ENCODE assay signal across 25 cellular contexts in genomic region chr1:218845589-218845988, GRCh38.
DNase-seq lines count a peak whose midpoint lies in the region; ATAC-seq and TF ChIP-seq lines count a peak whose summit lies in the region.
"Had no signal": no experiment of that assay in that cellular context is flagged by ENCODE, and none has a peak within 500 bp of the region (broad histone marks: within the 10 kb centered on the region; RNA-seq: fewer than 3 reads in every experiment).

No MANE protein-coding gene starts in this region.

- intact Hi-C loops in activated CD4-positive, alpha-beta memory T cell treated with anti-CD3 and anti-CD28 coated beads for 36 hours (cut with micrococcal nuclease): no loop called here

- H4K20me1 ChIP-seq in GM23338 (replicated peaks; ENCODE audit: insufficient read depth) (no peaks in the 10 kb centered on the region), osteoblast (ENCODE audit: insufficient read depth, low read length) (no peaks in the 10 kb centered on the region), Karpas-422 (ENCODE audit: insufficient read depth, low read depth, low read length) (no peaks in the 10 kb centered on the region)

- TF ChIP-seq CTCF in GM23338 (conservative IDR thresholded peaks at IDR 0.05; ENCODE audit: low read depth in 2 of 2) (no peak), NB4 (IDR thresholded peaks at IDR 0.05; ENCODE audit: low read depth, low read length) (no peak), osteoblast (IDR thresholded peaks at IDR 0.05; ENCODE audit: extremely low read depth, low read depth, low read length) (no peak)

- H3F3A ChIP-seq in GM23338 (replicated peaks; ENCODE audit: low read depth): no peaks in the 10 kb centered on the region

- no peak for TF ChIP-seq POLR2A in NB4 (IDR thresholded peaks at IDR 0.05; ENCODE audit: extremely low read depth, insufficient read length)

- DNase-seq in GM23338 (ENCODE audit: low spot score): no peak
- peak; percentile 9 for DNase-seq in NB4 (ENCODE audit: low read depth)
- peak; percentile 80 for DNase-seq in SIG-M5 (lab: John Stamatoyannopoulos, UW)
- no peak for DNase-seq in osteoblast (ENCODE audit: insufficient read length, low spot score, missing footprints)
- DNase-seq in DMS 273 treated with DMSO at 0.1 percent for 48 hours (lab: John Stamatoyannopoulos, UW): no peak
- DNase-seq in Karpas-422: no peak
- DNase-seq in activated CD4-positive, alpha-beta memory T cell treated with anti-CD3 and anti-CD28 coated beads for 36 hours: no peak
- DNase-seq: C1 segment of cervical spinal cord; CD8-positive, alpha-beta memory T cell; DMS79 treated with DMSO at 0.1 percent for 48 hours; H9; KBM-7; MG63; NCI-H1105 treated with DMSO at 0.1 percent for 48 hours; NCI-H146; NCI-H1930; NCI-H2107; NCI-H446 treated with DMSO at 0.1 percent for 48 hours; NCI-H526; NCI-H82; NK-92 treated with Interleukin-12 subunit alpha and Interleukin-12 subunit beta, amount 100 ng/mL, for 24 hours; T-helper 1 cell had no signal

- H3K27ac Mint-ChIP-seq in GM23338: peak overlapping the region; percentile 21; the same call in 1 of the 2 replicates
- no peak overlapping the region for H3K27ac Mint-ChIP-seq in activated CD4-positive, alpha-beta memory T cell treated with anti-CD3 and anti-CD28 coated beads for 36 hours
- H3K27ac Mint-ChIP-seq: CD8-positive, alpha-beta memory T cell; H9; T-helper 2 cell treated with Interferon-gamma antibody and Interleukin-4, amounts not matched to agents 5 μg/mL and 100 μg/mL, for 36 hours had no signal

- no peak for ATAC-seq in GM23338
- ATAC-seq: A549 had no signal

- H3K4me2 ChIP-seq in GM23338: no peak overlapping the region
- no peak overlapping the region for H3K4me2 ChIP-seq in osteoblast (ENCODE audit: insufficient read depth, low read length)
- H3K4me2 ChIP-seq in Karpas-422 (ENCODE audit: low read depth, low read length, poor library complexity, severe bottlenecking): no peak overlapping the region
- H3K4me2 ChIP-seq: A549 had no signal

- H3K4me1 ChIP-seq in GM23338 (ENCODE audit: insufficient read depth): no peaks in the 10 kb centered on the region
- peaks cover 3% of the 10 kb centered on the region for H3K4me1 ChIP-seq in osteoblast (ENCODE audit: insufficient read depth, low read length)
- no peaks in the 10 kb centered on the region for H3K4me1 ChIP-seq in Karpas-422 (ENCODE audit: low read length)

- H3K4me3 ChIP-seq in GM23338 (no peak overlapping the region), NB4 (ENCODE audit: low read depth, low read length) (no peak overlapping the region), osteoblast (ENCODE audit: insufficient read depth, low read length) (no peak overlapping the region), Karpas-422 (ENCODE audit: low read length) (no peak overlapping the region)
- H3K4me3 ChIP-seq: A549, MG63, SJSA1 had no signal

- H3K36me3 ChIP-seq in GM23338 (ENCODE audit: insufficient read depth) (no peaks in the 10 kb centered on the region), osteoblast (ENCODE audit: insufficient read depth, low read length) (no peaks in the 10 kb centered on the region), Karpas-422 (ENCODE audit: insufficient read depth, low read length) (no peaks in the 10 kb centered on the region)
- H3K36me3 ChIP-seq: MG63, SJSA1 had no signal

- H3K79me2 ChIP-seq in GM23338 (replicated peaks; ENCODE audit: insufficient read depth) (no peaks in the 10 kb centered on the region), osteoblast (ENCODE audit: insufficient read depth, low read length) (no peaks in the 10 kb centered on the region), Karpas-422 (ENCODE audit: low read length) (no peaks in the 10 kb centered on the region)

- H3K27me3 ChIP-seq in GM23338 (ENCODE audit: insufficient read depth) (no peaks in the 10 kb centered on the region), osteoblast (ENCODE audit: insufficient read depth, low read length) (no peaks in the 10 kb centered on the region), Karpas-422 (ENCODE audit: low read length) (no peaks in the 10 kb centered on the region)
- H3K27me3 ChIP-seq: MG63, SJSA1 had no signal

- no peaks in the 10 kb centered on the region for H3K4me1 Mint-ChIP-seq in GM23338
- no peaks in the 10 kb centered on the region for H3K4me1 Mint-ChIP-seq in activated CD4-positive, alpha-beta memory T cell treated with anti-CD3 and anti-CD28 coated beads for 36 hours (ENCODE audit: low read depth)
- H3K4me1 Mint-ChIP-seq: CD8-positive, alpha-beta memory T cell; H9 had no signal

- no peaks in the 10 kb centered on the region for H3K36me3 Mint-ChIP-seq in GM23338 (ENCODE audit: low read depth)
- H3K36me3 Mint-ChIP-seq in activated CD4-positive, alpha-beta memory T cell treated with anti-CD3 and anti-CD28 coated beads for 36 hours: no peaks in the 10 kb centered on the region

- H3K9ac ChIP-seq in Karpas-422 (ENCODE audit: low read length): no peak overlapping the region

- no peaks in the 10 kb centered on the region for H3K9me3 ChIP-seq in osteoblast (ENCODE audit: low read depth, low read length)
- no peaks in the 10 kb centered on the region for H3K9me3 ChIP-seq in Karpas-422 (ENCODE audit: low read length)
- H3K9me3 ChIP-seq: A549, MG63, SJSA1 had no signal

- H3K27ac ChIP-seq in GM23338 (ENCODE audit: low read depth) (no peak overlapping the region), osteoblast (ENCODE audit: low read depth, low read length) (no peak overlapping the region), Karpas-422 (ENCODE audit: low read length) (no peak overlapping the region)
- H3K27ac ChIP-seq: A549, SJSA1 had no signal

- no peak overlapping the region for H3K4me3 Mint-ChIP-seq in GM23338
- H3K4me3 Mint-ChIP-seq in activated CD4-positive, alpha-beta memory T cell treated with anti-CD3 and anti-CD28 coated beads for 36 hours: no peak overlapping the region
- H3K4me3 Mint-ChIP-seq: CD8-positive, alpha-beta memory T cell; H9; T-helper 2 cell treated with Interferon-gamma antibody and Interleukin-4, amounts not matched to agents 5 μg/mL and 100 μg/mL, for 36 hours had no signal

- POLR2A ChIA-PET in activated CD4-positive, alpha-beta memory T cell treated with anti-CD3 and anti-CD28 coated beads for 36 hours (lab: Charles Lee): no interaction called here

- no peaks in the 10 kb centered on the region for H3K27me3 Mint-ChIP-seq in GM23338 (ENCODE audit: insufficient read depth, low read depth, poor library complexity)
- H3K27me3 Mint-ChIP-seq in activated CD4-positive, alpha-beta memory T cell treated with anti-CD3 and anti-CD28 coated beads for 36 hours: no peaks in the 10 kb centered on the region
- H3K27me3 Mint-ChIP-seq: CD8-positive, alpha-beta memory T cell had no signal

- H2AFZ ChIP-seq in GM23338: no peak overlapping the region
- H2AFZ ChIP-seq in osteoblast (ENCODE audit: low read length): peak overlapping the region; percentile 27
- no peak overlapping the region for H2AFZ ChIP-seq in Karpas-422 (ENCODE audit: low read length)

- H3K9me3 Mint-ChIP-seq in GM23338: no peaks in the 10 kb centered on the region; the same call in 2 of the 3 replicates
- peaks cover 11% of the 10 kb centered on the region for H3K9me3 Mint-ChIP-seq in activated CD4-positive, alpha-beta memory T cell treated with anti-CD3 and anti-CD28 coated beads for 36 hours

- CTCF ChIA-PET in activated CD4-positive, alpha-beta memory T cell treated with anti-CD3 and anti-CD28 coated beads for 36 hours (lab: Charles Lee): no interaction called here

- H3K9me2 ChIP-seq in GM23338 (ENCODE audit: insufficient read depth) (no peaks in the 10 kb centered on the region), Karpas-422 (replicated peaks; ENCODE audit: insufficient read depth, low read length) (no peaks in the 10 kb centered on the region)

TF ChIP-seq in GM23338, 12 proteins besides CTCF, POLR2A, EP300 and RAD21:
- TF ChIP-seq EZH2 (IDR thresholded peaks at IDR 0.05; ENCODE audit: low read depth, unreplicated experiment): no peak
- no peak for TF ChIP-seq ZNF331 (CRISPR knock-in tag; IDR thresholded peaks at IDR 0.05; ENCODE audit: low read depth)
- no peak for TF ChIP-seq ETS1 (IDR thresholded peaks at IDR 0.05)
- TF ChIP-seq POLR2AphosphoS5 (IDR thresholded peaks at IDR 0.05; ENCODE audit: low read depth): no peak
- TF ChIP-seq STAT1 (IDR thresholded peaks at IDR 0.05; ENCODE audit: unreplicated experiment): no peak
- TF ChIP-seq ZNF114 (CRISPR knock-in tag; IDR thresholded peaks at IDR 0.05): no peak
- TF ChIP-seq NANOG (IDR thresholded peaks at IDR 0.05; ENCODE audit: borderline replicate concordance): no peak

Comparison
In these comparisons a context has a peak if more than half of its experiments do, and no peak if none do; other contexts are left out.
1. DNase-seq: peak in NB4 (single experiment) and SIG-M5 (single experiment); none in GM23338 (single experiment), osteoblast (single experiment), DMS 273 treated with DMSO at 0.1 percent for 48 hours (single experiment), Karpas-422 (single experiment) and activated CD4-positive, alpha-beta memory T cell treated with anti-CD3 and anti-CD28 coated beads for 36 hours (single experiment).